In the genomic region with DNA sequence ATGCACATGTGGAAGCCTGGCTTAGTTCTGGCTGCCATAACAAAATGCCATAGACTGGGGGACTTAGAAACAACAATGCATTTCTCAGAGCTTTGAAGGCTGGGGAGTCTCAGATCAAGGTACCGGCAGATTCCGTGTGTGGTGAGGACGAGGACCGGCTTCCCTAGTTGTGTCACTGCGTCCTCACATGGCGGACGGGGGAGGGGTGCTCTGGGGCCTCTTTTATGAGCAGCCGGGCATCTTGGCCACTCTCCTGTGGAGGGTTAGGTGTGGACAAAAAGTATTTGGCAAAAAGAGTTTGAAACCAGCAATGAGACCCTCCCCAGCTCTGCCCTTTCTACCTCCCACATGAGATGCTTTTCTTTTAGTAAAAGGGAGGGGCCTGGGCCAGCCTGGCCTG, we compare ENCODE assay signal across 9 cellular contexts.
DNase-seq lines count a peak whose midpoint lies in the region; ATAC-seq, FAIRE-seq and TF ChIP-seq lines count a peak whose summit lies in the region.
"Had no signal": no experiment of that assay in that cellular context is flagged by ENCODE, and none has a peak within 500 bp of the region (broad histone marks: within the 10 kb centered on the region; RNA-seq: fewer than 3 reads in every experiment).

No MANE protein-coding gene starts in this region.

- intact Hi-C loops in left ventricle myocardium inferior (cut with micrococcal nuclease) (no loop called here), left cardiac atrium (cut with DNase I) (loop anchor here (10.0 kb wide), 3 partner anchors 167 to 477 kb away; no protein-coding TSS in a partner anchor), posterior vena cava (cut with DNase I) (loop anchor here (5.0 to 10.0 kb wide), 3 partner anchors 157 to 475 kb away; no protein-coding TSS in a partner anchor)

- FAIRE-seq in D721Med (lab: Jason Lieb, UNC): no peak

- H3K4me1 ChIP-seq in left ventricle myocardium inferior: peaks cover 10% of the 10 kb centered on the region

- no peak overlapping the region for H3K27ac ChIP-seq in left ventricle myocardium inferior (replicated peaks)
- H3K27ac ChIP-seq: HL-60 had no signal

- TF ChIP-seq CTCF in left ventricle myocardium inferior (IDR thresholded peaks at IDR 0.05; ENCODE audit: borderline replicate concordance) (no peak), D721Med (IDR thresholded peaks at IDR 0.05; ENCODE audit: insufficient read depth, missing control alignments) (no peak)

- DNase-seq in left ventricle myocardium inferior (peak; percentile 9), left cardiac atrium (no peak), H7 (peak; percentile 31), posterior vena cava (ENCODE audit: low spot score) (peak; percentile 64), HPDE6-E6E7 (ENCODE audit: extremely low spot score) (no peak), D721Med (ENCODE audit: insufficient read length, low spot score) (no peak)

- H3K27me3 ChIP-seq in left ventricle myocardium inferior (ENCODE audit: low read depth) (peaks cover 45% of the 10 kb centered on the region), H7 (ENCODE audit: control insufficient read depth, insufficient read depth, low read length) (peaks cover 20% of the 10 kb centered on the region)

- no peaks in the 10 kb centered on the region for H3K9me3 ChIP-seq in left ventricle myocardium inferior (replicated peaks)

- no peak for ATAC-seq in left cardiac atrium

- H3K4me3 ChIP-seq in left ventricle myocardium inferior (no peak overlapping the region), H7 (ENCODE audit: insufficient read depth, low read depth, low read length) (no peak overlapping the region)
- H3K4me3 ChIP-seq: GM12878, K562 had no signal

- H3K36me3 ChIP-seq in left ventricle myocardium inferior (no peaks in the 10 kb centered on the region), H7 (replicated peaks; ENCODE audit: control insufficient read depth, insufficient read depth, low read length) (no peaks in the 10 kb centered on the region)

Comparison
In these comparisons a context has a peak if more than half of its experiments do, and no peak if none do; other contexts are left out.
1. DNase-seq: peak in left ventricle myocardium inferior (single experiment), H7 (single experiment) and posterior vena cava (single experiment); none in left cardiac atrium (single experiment), HPDE6-E6E7 (single experiment) and D721Med (single experiment).